In genomic region chr1:67239738-67240137, GRCh38 we compare ENCODE assay signal across 26 cellular contexts.
"Had no signal": no experiment of that assay in that cellular context is flagged by ENCODE, and none has a peak within 500 bp of the region (broad histone marks: within the 10 kb centered on the region; RNA-seq: fewer than 3 reads in every experiment).

No MANE protein-coding gene starts in this region.

- ATAC-seq: activated CD4-positive, CD25-positive, alpha-beta regulatory T cell treated with anti-CD3 and anti-CD28 coated beads, Interleukin-2, amount 50 U/mL, for 24 hours; activated CD8-positive, alpha-beta memory T cell treated with anti-CD3 and anti-CD28 coated beads, Interleukin-2, amount 10 ng/mL, durations not matched to agents 7 days and 5 days; effector memory CD8-positive, alpha-beta T cell; gastrocnemius medialis; left lung; lower lobe of right lung; naive thymus-derived CD8-positive, alpha-beta T cell; right cardiac atrium; T-helper 17 cell had no signal

- H3K4me1 Mint-ChIP-seq: activated naive CD4-positive, alpha-beta T cell treated with anti-CD3 and anti-CD28 coated beads, Interleukin-2, amount 50 U/mL, for 24 hours; naive thymus-derived CD8-positive, alpha-beta T cell; T-helper 17 cell had no signal

- H3K27me3 Mint-ChIP-seq: activated CD4-positive, alpha-beta memory T cell treated with anti-CD3 and anti-CD28 coated beads, Interleukin-2, amount 10 ng/mL, durations not matched to agents 7 days and 5 days; activated CD4-positive, alpha-beta T cell treated with anti-CD3 and anti-CD28 coated beads, Interleukin-2, amount 10 ng/mL, durations not matched to agents 7 days and 5 days; activated CD8-positive, alpha-beta memory T cell treated with anti-CD3 and anti-CD28 coated beads, Interleukin-2, amount 10 ng/mL, durations not matched to agents 7 days and 5 days; effector memory CD8-positive, alpha-beta T cell; naive thymus-derived CD8-positive, alpha-beta T cell; T-helper 17 cell had no signal

- H3K9me3 Mint-ChIP-seq: activated naive CD4-positive, alpha-beta T cell treated with anti-CD3 and anti-CD28 coated beads, Interleukin-2, amount 50 U/mL, for 24 hours; effector memory CD8-positive, alpha-beta T cell; naive thymus-derived CD8-positive, alpha-beta T cell had no signal

- H3K36me3 Mint-ChIP-seq: activated naive CD4-positive, alpha-beta T cell treated with anti-CD3 and anti-CD28 coated beads, Interleukin-2, amount 50 U/mL, for 24 hours had no signal

- DNase-seq: activated CD4-positive, alpha-beta memory T cell treated with anti-CD3 and anti-CD28 coated beads, Interleukin-2, amount 10 ng/mL, durations not matched to agents 7 days and 5 days; activated CD4-positive, alpha-beta T cell treated with anti-CD3 and anti-CD28 coated beads, Interleukin-2, amount 10 ng/mL, durations not matched to agents 7 days and 5 days; activated CD8-positive, alpha-beta memory T cell treated with anti-CD3 and anti-CD28 coated beads, Interleukin-2, amount 10 ng/mL, durations not matched to agents 7 days and 5 days; activated gamma-delta T cell treated with Interleukin-2 at 50 U/mL for 16 hours; amniotic stem cell; brain microvascular endothelial cell; caudate nucleus; cortex of kidney; effector memory CD8-positive, alpha-beta T cell; erythroblast; gastrocnemius medialis; glutamatergic neuron; left lung; lower lobe of right lung; mesenchymal stem cell; naive thymus-derived CD8-positive, alpha-beta T cell; posterior cingulate gyrus; right cardiac atrium; spleen; stimulated activated naive CD4-positive, alpha-beta T cell; T-helper 17 cell; T1000; trophoblast cell; WERI-Rb-1 had no signal

- H3K4me3 Mint-ChIP-seq: activated CD4-positive, alpha-beta memory T cell treated with anti-CD3 and anti-CD28 coated beads, Interleukin-2, amount 10 ng/mL, durations not matched to agents 7 days and 5 days; activated CD4-positive, alpha-beta T cell treated with anti-CD3 and anti-CD28 coated beads, Interleukin-2, amount 10 ng/mL, durations not matched to agents 7 days and 5 days; activated CD8-positive, alpha-beta memory T cell treated with anti-CD3 and anti-CD28 coated beads, Interleukin-2, amount 10 ng/mL, durations not matched to agents 7 days and 5 days; activated naive CD4-positive, alpha-beta T cell treated with anti-CD3 and anti-CD28 coated beads, Interleukin-2, amount 50 U/mL, for 24 hours; effector memory CD8-positive, alpha-beta T cell; naive thymus-derived CD8-positive, alpha-beta T cell; T-helper 17 cell had no signal

- H3K27ac Mint-ChIP-seq: activated CD4-positive, alpha-beta memory T cell treated with anti-CD3 and anti-CD28 coated beads, Interleukin-2, amount 10 ng/mL, durations not matched to agents 7 days and 5 days; activated CD4-positive, alpha-beta T cell treated with anti-CD3 and anti-CD28 coated beads, Interleukin-2, amount 10 ng/mL, durations not matched to agents 7 days and 5 days; activated CD8-positive, alpha-beta memory T cell treated with anti-CD3 and anti-CD28 coated beads, Interleukin-2, amount 10 ng/mL, durations not matched to agents 7 days and 5 days; activated naive CD4-positive, alpha-beta T cell treated with anti-CD3 and anti-CD28 coated beads, Interleukin-2, amount 50 U/mL, for 24 hours; effector memory CD8-positive, alpha-beta T cell; naive thymus-derived CD8-positive, alpha-beta T cell; T-helper 17 cell had no signal
